Comparison of ENCODE assay signal across 10 cellular contexts in the genomic region with DNA sequence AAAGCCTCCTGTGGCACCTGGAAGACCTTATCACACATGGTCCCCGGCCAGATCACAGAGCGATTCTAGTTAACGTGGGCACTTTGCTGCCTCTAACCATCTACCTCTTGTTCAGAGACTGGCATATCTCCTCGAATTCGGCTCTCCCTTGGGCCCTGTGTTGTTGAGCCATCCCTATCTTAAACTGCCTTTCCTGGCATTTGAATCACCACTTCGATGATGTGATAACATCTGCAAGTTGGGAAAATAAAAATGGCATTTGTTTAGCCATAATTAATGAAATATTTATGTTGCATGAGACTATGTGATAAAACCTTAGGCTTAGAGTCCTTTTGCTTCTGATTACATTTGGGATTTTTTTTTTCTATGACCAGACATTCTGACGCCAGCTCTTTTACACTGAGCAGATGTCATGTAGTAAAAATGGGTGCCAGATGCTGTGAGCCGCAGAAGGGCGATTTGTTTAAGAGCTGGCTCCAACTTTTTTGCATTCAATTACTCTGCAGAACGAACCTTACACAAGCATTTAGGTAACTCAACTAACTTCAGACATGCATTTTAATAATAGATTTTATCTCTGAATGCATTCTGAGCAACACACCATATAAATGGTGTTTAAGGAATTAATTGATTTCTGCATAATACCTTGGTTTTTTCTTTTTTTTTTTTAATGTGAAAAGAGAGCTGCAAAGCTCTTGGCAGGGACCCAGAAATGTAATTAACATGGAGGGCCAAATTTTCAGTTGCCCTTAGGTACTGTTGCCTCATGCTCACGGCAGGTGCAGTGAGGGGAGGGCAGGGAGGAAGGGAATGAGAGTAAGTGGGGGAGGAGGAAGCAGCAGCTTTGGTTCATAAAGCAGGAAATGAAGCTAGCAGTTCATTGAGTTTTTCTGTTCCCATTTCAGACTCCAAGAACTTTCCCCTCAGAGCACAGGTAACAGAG. TPM values are rescaled to one million over a fixed set of nuclear protein-coding genes. Genes with fewer than 3 reads are reported as not detected.
DNase-seq lines count a peak whose midpoint lies in the region; ATAC-seq and TF ChIP-seq lines count a peak whose summit lies in the region.
"Had no signal": no experiment of that assay in that cellular context is flagged by ENCODE, and none has a peak within 500 bp of the region (broad histone marks: within the 10 kb centered on the region; RNA-seq: fewer than 3 reads in every experiment).

No MANE protein-coding gene starts in this region.

- peak; percentile 23 for DNase-seq in AG04449 (ENCODE audit: low read depth, low spot score)
- DNase-seq in HFFc6 = peak; percentile 84
- peak; percentile 93 for DNase-seq in NCI-H524 treated with DMSO at 0.1 percent for 48 hours (lab: John Stamatoyannopoulos, UW)
- peak; percentile 98 for DNase-seq in fibroblast of villous mesenchyme (ENCODE audit: low read depth)
- no peak for DNase-seq in activated naive CD4-positive, alpha-beta T cell treated with anti-CD3 and anti-CD28 coated beads, Interleukin-2, amount 10 ng/mL, durations not matched to agents 7 days and 5 days
- no peak for DNase-seq in midbrain (lab: John Stamatoyannopoulos, UW)
- no peak for DNase-seq in hippocampal formation (lab: John Stamatoyannopoulos, UW)
- DNase-seq: effector memory CD4-positive, alpha-beta T cell had no signal

- peaks cover 24% of the 10 kb centered on the region for H3K36me3 Mint-ChIP-seq in HFFc6 (ENCODE audit: low read depth)
- no peaks in the 10 kb centered on the region for H3K36me3 Mint-ChIP-seq in activated naive CD4-positive, alpha-beta T cell treated with anti-CD3 and anti-CD28 coated beads, Interleukin-2, amount 10 ng/mL, durations not matched to agents 7 days and 5 days

- peaks cover 27% of the 10 kb centered on the region for H3K9me3 Mint-ChIP-seq in HFFc6
- H3K9me3 Mint-ChIP-seq in activated naive CD4-positive, alpha-beta T cell treated with anti-CD3 and anti-CD28 coated beads, Interleukin-2, amount 10 ng/mL, durations not matched to agents 7 days and 5 days = peaks cover 11% of the 10 kb centered on the region

- H3K4me3 ChIP-seq in AG04449 (ENCODE audit: low read depth, low read length) (no peak overlapping the region), fibroblast of villous mesenchyme (ENCODE audit: low read depth, low read length) (no peak overlapping the region)

- no peaks in the 10 kb centered on the region; the same call in 1 of the 2 replicates for H3K27me3 Mint-ChIP-seq in HFFc6 (ENCODE audit: insufficient read depth)
- H3K27me3 Mint-ChIP-seq in activated naive CD4-positive, alpha-beta T cell treated with anti-CD3 and anti-CD28 coated beads, Interleukin-2, amount 10 ng/mL, durations not matched to agents 7 days and 5 days = peaks cover 17% of the 10 kb centered on the region

- H3K27ac Mint-ChIP-seq in HFFc6 = peak overlapping the region; percentile 89
- H3K27ac Mint-ChIP-seq in activated naive CD4-positive, alpha-beta T cell treated with anti-CD3 and anti-CD28 coated beads, Interleukin-2, amount 10 ng/mL, durations not matched to agents 7 days and 5 days = no peak overlapping the region
- H3K27ac Mint-ChIP-seq: B cell had no signal

- peaks cover 41% of the 10 kb centered on the region for H3K4me1 Mint-ChIP-seq in HFFc6 (ENCODE audit: low read depth)
- H3K4me1 Mint-ChIP-seq in activated naive CD4-positive, alpha-beta T cell treated with anti-CD3 and anti-CD28 coated beads, Interleukin-2, amount 10 ng/mL, durations not matched to agents 7 days and 5 days = peaks cover 24% of the 10 kb centered on the region
- H3K4me1 Mint-ChIP-seq: B cell had no signal

- POLR2A ChIA-PET in AG04449 (lab: Yijun Ruan, JAX) = interaction anchor here (0.8 kb wide), 1 partner anchor 30 kb away, joined by 4 read pairs; no protein-coding TSS in a partner anchor

- ATAC-seq in HG02840 (IDR thresholded peaks at IDR 0.05; ENCODE audit: low FRiP score, unreplicated experiment) = no peak

- TF ChIP-seq CTCF in AG04449 (IDR thresholded peaks at IDR 0.05; ENCODE audit: insufficient read depth, low read length, missing control alignments) (no peak), HFFc6 (IDR thresholded peaks at IDR 0.05) (no peak), fibroblast of villous mesenchyme (IDR thresholded peaks at IDR 0.05; ENCODE audit: insufficient read depth, low read depth, low read length) (no peak)

- peak overlapping the region; percentile 74 for H3K4me3 Mint-ChIP-seq in HFFc6
- H3K4me3 Mint-ChIP-seq in activated naive CD4-positive, alpha-beta T cell treated with anti-CD3 and anti-CD28 coated beads, Interleukin-2, amount 10 ng/mL, durations not matched to agents 7 days and 5 days = no peak overlapping the region
- H3K4me3 Mint-ChIP-seq: B cell had no signal

- CTCF ChIA-PET in AG04449 (lab: Yijun Ruan, JAX) = interaction anchor here (0.6 to 5.4 kb wide), 11 partner anchors 10 to 645 kb away, joined by 3 to 35 read pairs (median 4); no protein-coding TSS in a partner anchor
- CTCF ChIA-PET in activated naive CD4-positive, alpha-beta T cell treated with anti-CD3 and anti-CD28 coated beads, Interleukin-2, amount 10 ng/mL, durations not matched to agents 7 days and 5 days (lab: Charles Lee) = interaction anchor here (0.9 to 2.4 kb wide), 3 partner anchors 11 to 31 kb away, joined by 3 to 7 read pairs (median 4); no protein-coding TSS in a partner anchor

RNA-seq across cellular contexts. Expression of a gene that starts 58.3 kb away (rescaled TPM):
- 100 to 1,000 TPM; 150 to 237 (median 184) TPM for total RNA-seq in HFFc6 (2021; fragmentation: NEBNext Ultra II Directional; extraction: Animal tissue kit (Norgen Biotek cat#: 25700))
- 72.5 and 76.4 TPM in 2 replicates for total RNA-seq in fibroblast of villous mesenchyme
- total RNA-seq: B cell had no signal

Comparison
In these comparisons a context has a peak if more than half of its experiments do, and no peak if none do; other contexts are left out.
1. DNase-seq: peak in AG04449 (single experiment), HFFc6 (single experiment), NCI-H524 treated with DMSO at 0.1 percent for 48 hours (single experiment) and fibroblast of villous mesenchyme (single experiment); none in activated naive CD4-positive, alpha-beta T cell treated with anti-CD3 and anti-CD28 coated beads, Interleukin-2, amount 10 ng/mL, durations not matched to agents 7 days and 5 days (single experiment), midbrain (single experiment) and hippocampal formation (0 of 2).